ENCODE assay signal across 2 cellular contexts in genomic region chr13:21825801-21826200, GRCh38.
TF ChIP-seq lines count a peak whose summit lies in the region.

No MANE protein-coding gene starts in this region.

TF ChIP-seq in HepG2, 621 proteins besides CTCF, POLR2A, EP300 and RAD21 (continued from another document):
- TF ChIP-seq E2F1 (CRISPR knock-in tag; IDR thresholded peaks at IDR 0.05) (no peak), PRDM4 (CRISPR knock-in tag; IDR thresholded peaks at IDR 0.05; ENCODE audit: borderline replicate concordance) (no peak), MYNN (CRISPR knock-in tag; IDR thresholded peaks at IDR 0.05; ENCODE audit: low read depth) (no peak)
TF ChIP-seq in HepG2: peak in this region for 0.

TF ChIP-seq in IMR-90, 13 proteins besides CTCF, POLR2A, EP300 and RAD21 (continued from another document):
- TF ChIP-seq USF2 (IDR thresholded peaks at IDR 0.05; ENCODE audit: low read depth, low read length): no peak
- TF ChIP-seq ELK1 (IDR thresholded peaks at IDR 0.05; ENCODE audit: borderline replicate concordance, low read depth, low read length): no peak
- TF ChIP-seq MAZ (IDR thresholded peaks at IDR 0.05; ENCODE audit: borderline replicate concordance, low read depth, low read length): no peak
- TF ChIP-seq CHD1 (IDR thresholded peaks at IDR 0.05; ENCODE audit: low read depth, low read length): no peak
- no peak for TF ChIP-seq RFX5 (IDR thresholded peaks at IDR 0.05; ENCODE audit: low read depth, low read length)
- TF ChIP-seq NFE2L2 (IDR thresholded peaks at IDR 0.05; ENCODE audit: low read depth, low read length): no peak
- no peak for TF ChIP-seq MAFK (IDR thresholded peaks at IDR 0.05; ENCODE audit: low read depth, low read length)
- TF ChIP-seq RCOR1 (IDR thresholded peaks at IDR 0.05; ENCODE audit: insufficient replicate concordance, low read length): no peak
TF ChIP-seq in IMR-90: peak in this region for 0.
